In the genomic region with DNA sequence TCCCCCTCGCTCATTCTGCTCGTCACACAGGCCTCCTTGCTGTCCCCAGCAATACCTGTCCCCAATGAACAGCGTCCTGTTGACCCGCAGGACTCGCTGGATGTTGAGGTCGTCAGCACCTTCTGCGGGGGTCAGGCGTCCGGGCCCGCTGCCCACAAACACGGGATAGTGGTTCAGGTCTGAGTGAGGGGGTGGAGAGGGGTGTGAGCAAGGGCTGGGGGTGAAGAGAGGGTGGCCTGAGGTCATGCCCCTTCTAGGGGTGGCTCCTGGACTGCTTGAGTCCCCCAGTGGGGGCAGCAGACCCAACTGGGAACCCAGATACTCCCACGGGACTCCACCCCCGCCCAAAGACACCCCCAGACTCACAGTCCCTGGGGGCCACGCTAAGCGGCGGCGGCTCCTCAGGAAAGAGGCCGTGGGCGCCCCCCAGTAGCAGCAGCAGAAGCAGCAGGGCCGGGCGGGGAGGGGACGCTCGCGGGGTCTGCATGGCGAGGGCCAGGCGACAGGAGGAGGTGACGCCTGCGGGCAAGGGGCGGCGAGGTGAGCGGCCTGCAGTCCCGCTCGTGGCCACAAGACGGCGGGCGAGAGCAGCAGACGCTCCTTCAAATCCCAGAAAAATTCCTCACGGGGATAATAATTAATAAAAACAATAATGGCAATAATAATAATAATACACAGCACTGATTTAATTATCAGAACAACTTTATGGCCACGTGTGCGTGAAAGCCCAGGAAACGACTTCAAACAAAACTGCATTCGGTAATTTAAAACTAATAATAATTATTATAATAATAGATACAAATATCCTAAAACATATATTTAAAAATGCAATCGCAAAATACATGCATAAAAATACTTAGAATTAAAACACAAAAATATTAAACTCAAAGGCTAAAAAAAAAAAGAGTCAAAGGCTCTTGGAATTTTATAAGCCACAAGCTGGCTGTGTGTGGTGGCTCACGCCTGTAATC, we compare ENCODE assay signal across 8 cellular contexts. TPM values are rescaled to one million over a fixed set of nuclear protein-coding genes. Genes with fewer than 3 reads are reported as not detected.
A peak's percentile ranks its signal among the peaks of the same experiment; 100 is the strongest.
DNase-seq lines count a peak whose midpoint lies in the region; ATAC-seq and TF ChIP-seq lines count a peak whose summit lies in the region.

No MANE protein-coding gene starts in this region.

- POLR2A ChIA-PET in CD8-positive, alpha-beta memory T cell (lab: Charles Lee) = interaction anchor here (0.7 kb wide), 1 partner anchor 474 kb away, joined by 3 read pairs; no protein-coding TSS in a partner anchor

- no peak for TF ChIP-seq POLR2A in stomach (IDR thresholded peaks at IDR 0.05)

- H3K36me3 Mint-ChIP-seq in CD8-positive, alpha-beta memory T cell = no peaks in the 10 kb centered on the region
- no peaks in the 10 kb centered on the region for H3K36me3 Mint-ChIP-seq in activated T-helper 2 cell treated with anti-CD3 and anti-CD28 coated beads, Interferon-gamma antibody, Interleukin-2, Interleukin-4, amounts not matched to agents 10 μg/mL and 5 μg/mL and 100 μg/mL, durations not matched to agents 14 hours and 24 hours and 36 hours (ENCODE audit: low read depth)

- H3K4me3 Mint-ChIP-seq in CD8-positive, alpha-beta memory T cell = no peak overlapping the region
- no peak overlapping the region for H3K4me3 Mint-ChIP-seq in activated T-helper 2 cell treated with anti-CD3 and anti-CD28 coated beads, Interferon-gamma antibody, Interleukin-2, Interleukin-4, amounts not matched to agents 10 μg/mL and 5 μg/mL and 100 μg/mL, durations not matched to agents 14 hours and 24 hours and 36 hours (ENCODE audit: low read depth)

- 20 to 31% (median 26%) methylated on average over 40 to 44 of the region's 44 CpGs for WGBS in stomach, 5 donors

- DNase-seq in CD8-positive, alpha-beta memory T cell = peak in 3 of 5 donors; percentile 14 to 24 (median 20)
- DNase-seq in HFF-Myc (ENCODE audit: extremely low read depth, low read depth) = no peak
- peak; percentile 42 for DNase-seq in activated T-cell treated with anti-CD3 and anti-CD28 coated beads for 48 hours (ENCODE audit: low read depth)
- no peak for DNase-seq in right atrium auricular region (ENCODE audit: low spot score)
- DNase-seq in stomach = peak; percentile 59
- no peak for DNase-seq in activated T-helper 2 cell treated with anti-CD3 and anti-CD28 coated beads, Interferon-gamma antibody, Interleukin-2, Interleukin-4, amounts not matched to agents 10 μg/mL and 5 μg/mL and 100 μg/mL, durations not matched to agents 14 hours and 24 hours and 36 hours (ENCODE audit: low spot score)
- no peak for DNase-seq in inferior parietal cortex (ENCODE audit: extremely low spot score)

- H3K9me3 Mint-ChIP-seq in CD8-positive, alpha-beta memory T cell = no peaks in the 10 kb centered on the region
- H3K9me3 Mint-ChIP-seq in activated T-helper 2 cell treated with anti-CD3 and anti-CD28 coated beads, Interferon-gamma antibody, Interleukin-2, Interleukin-4, amounts not matched to agents 10 μg/mL and 5 μg/mL and 100 μg/mL, durations not matched to agents 14 hours and 24 hours and 36 hours = no peaks in the 10 kb centered on the region

- no peak for ATAC-seq in GM21528 (IDR thresholded peaks at IDR 0.05; ENCODE audit: low FRiP score, unreplicated experiment)

- no peak for TF ChIP-seq EP300 in stomach (IDR thresholded peaks at IDR 0.05)

- no peaks in the 10 kb centered on the region for H3K4me1 Mint-ChIP-seq in CD8-positive, alpha-beta memory T cell
- no peaks in the 10 kb centered on the region for H3K4me1 Mint-ChIP-seq in activated T-helper 2 cell treated with anti-CD3 and anti-CD28 coated beads, Interferon-gamma antibody, Interleukin-2, Interleukin-4, amounts not matched to agents 10 μg/mL and 5 μg/mL and 100 μg/mL, durations not matched to agents 14 hours and 24 hours and 36 hours (ENCODE audit: low read depth)

- H3K9me3 ChIP-seq in CD8-positive, alpha-beta memory T cell (ENCODE audit: low read length) = no peaks in the 10 kb centered on the region
- H3K9me3 ChIP-seq in right atrium auricular region (no peaks in the 10 kb centered on the region), stomach (no peaks in the 10 kb centered on the region)

- no peaks in the 10 kb centered on the region for H3K36me3 ChIP-seq in CD8-positive, alpha-beta memory T cell (ENCODE audit: insufficient read depth, low read length)
- H3K36me3 ChIP-seq in right atrium auricular region = no peaks in the 10 kb centered on the region
- H3K36me3 ChIP-seq in stomach = peaks cover 0 to 12% (median 2%) of the 10 kb centered on the region in 4 donors

- peak; percentile 97 for TF ChIP-seq CTCF in HFF-Myc (IDR thresholded peaks at IDR 0.05; ENCODE audit: low read depth, low read length, missing control alignments)
- TF ChIP-seq CTCF in right atrium auricular region (IDR thresholded peaks at IDR 0.05) = peak; percentile 99 to 100
- peak in 5 of 7 experiments; percentile 82 to 100 (median 100) for TF ChIP-seq CTCF in stomach (IDR thresholded peaks at IDR 0.05)

- H3K27me3 ChIP-seq in CD8-positive, alpha-beta memory T cell (ENCODE audit: insufficient read depth, low read length, poor library complexity, severe bottlenecking) = no peaks in the 10 kb centered on the region
- H3K27me3 ChIP-seq in right atrium auricular region (no peaks in the 10 kb centered on the region), stomach (peaks cover 0 to 10% (median 6%) of the 10 kb centered on the region in 3 donors)

- CTCF ChIA-PET in CD8-positive, alpha-beta memory T cell (lab: Charles Lee) = interaction anchor here (0.7 to 0.9 kb wide), 2 partner anchors 12 to 78 kb away, joined by 4 to 5 read pairs; no protein-coding TSS in a partner anchor

- H3K27ac Mint-ChIP-seq in CD8-positive, alpha-beta memory T cell = peak overlapping the region in 2 of 8 donors; percentile 79 to 80
- H3K27ac Mint-ChIP-seq in activated T-helper 2 cell treated with anti-CD3 and anti-CD28 coated beads, Interferon-gamma antibody, Interleukin-2, Interleukin-4, amounts not matched to agents 10 μg/mL and 5 μg/mL and 100 μg/mL, durations not matched to agents 14 hours and 24 hours and 36 hours = no peak overlapping the region

- intact Hi-C loops in stomach (cut with DNase I; ENCODE audit: low total_unique reads) = loop anchor here (5.0 kb wide), 1 partner anchor 79 kb away; the partner anchor contains the start of gene TNFAIP8L1
- intact Hi-C loops in activated T-helper 2 cell treated with anti-CD3 and anti-CD28 coated beads, Interferon-gamma antibody, Interleukin-2, Interleukin-4, amounts not matched to agents 10 μg/mL and 5 μg/mL and 100 μg/mL, durations not matched to agents 14 hours and 24 hours and 36 hours (cut with micrococcal nuclease) = loop anchor here (5.0 kb wide), 1 partner anchor 79 kb away; the partner anchor contains the start of gene TNFAIP8L1

- peaks cover 2 to 3% of the 10 kb centered on the region in 2 donors for H3K27me3 Mint-ChIP-seq in CD8-positive, alpha-beta memory T cell
- no peaks in the 10 kb centered on the region for H3K27me3 Mint-ChIP-seq in activated T-helper 2 cell treated with anti-CD3 and anti-CD28 coated beads, Interferon-gamma antibody, Interleukin-2, Interleukin-4, amounts not matched to agents 10 μg/mL and 5 μg/mL and 100 μg/mL, durations not matched to agents 14 hours and 24 hours and 36 hours (ENCODE audit: low read depth)

- H3K4me1 ChIP-seq in CD8-positive, alpha-beta memory T cell (ENCODE audit: insufficient read depth, low read length) = no peaks in the 10 kb centered on the region
- H3K4me1 ChIP-seq in right atrium auricular region (peaks cover 0 to 15% of the 10 kb centered on the region in 2 donors), stomach (peaks cover 0 to 27% (median 5%) of the 10 kb centered on the region in 4 donors)

- no peak overlapping the region for H3K27ac ChIP-seq in CD8-positive, alpha-beta memory T cell (ENCODE audit: low read depth, low read length)
- H3K27ac ChIP-seq in right atrium auricular region (peak overlapping the region in 1 of 2 donors; percentile 48), stomach (peak overlapping the region in 3 of 5 donors; percentile 49 to 71 (median 53))

- H3K4me3 ChIP-seq in CD8-positive, alpha-beta memory T cell (ENCODE audit: low read length) = no peak overlapping the region
- H3K4me3 ChIP-seq in HFF-Myc (replicated peaks; ENCODE audit: low read depth, low read length) (no peak overlapping the region), right atrium auricular region (peak overlapping the region; percentile 37 to 49), stomach (peak overlapping the region; percentile 22 to 44 (median 32))

RNA-seq across cellular contexts. Expression of gene SEMA6B, which starts 1.2 kb away (rescaled TPM):
- under 1 TPM; 0.55 to 0.91 TPM for total RNA-seq in CD8-positive, alpha-beta memory T cell
- polyA plus RNA-seq in CD8-positive, alpha-beta memory T cell = not detected
- total RNA-seq in right atrium auricular region = 10 to 100 TPM in 1 of 2 donors, 1 to 10 TPM in 1; 3.9 to 10.8 TPM
- total RNA-seq in stomach = 1 to 10 TPM in 4 of 5 donors, not detected in 1; 1.2 to 6.7 (median 2.1) TPM
- polyA plus RNA-seq in stomach = 1 to 10 TPM; 1.7 to 2.1 (median 1.9) TPM
- not detected in 2 replicates for total RNA-seq in activated T-helper 2 cell treated with anti-CD3 and anti-CD28 coated beads, Interferon-gamma antibody, Interleukin-2, Interleukin-4, amounts not matched to agents 10 μg/mL and 5 μg/mL and 100 μg/mL, durations not matched to agents 14 hours and 24 hours and 36 hours

RNA-seq across cellular contexts. Expression of gene LRG1, which starts 18.4 kb away (rescaled TPM):
- total RNA-seq in CD8-positive, alpha-beta memory T cell = not detected
- polyA plus RNA-seq in CD8-positive, alpha-beta memory T cell = 0.06 TPM
- total RNA-seq in right atrium auricular region (under 1 TPM in 1 of 2 donors, not detected in 1; 0.67 TPM), stomach (10 to 100 TPM in 1 of 5 donors, 1 to 10 TPM in 3, not detected in 1; 4.2 to 17.2 (median 7.3) TPM)
- polyA plus RNA-seq in stomach = 10 to 100 TPM in 2 of 3 donors, 1 to 10 TPM in 1; 2.1 to 23.3 (median 16.1) TPM
- 0.18 and 0.37 TPM in 2 replicates for total RNA-seq in activated T-helper 2 cell treated with anti-CD3 and anti-CD28 coated beads, Interferon-gamma antibody, Interleukin-2, Interleukin-4, amounts not matched to agents 10 μg/mL and 5 μg/mL and 100 μg/mL, durations not matched to agents 14 hours and 24 hours and 36 hours

RNA-seq across cellular contexts. Expression of gene PLIN5, which starts 23.2 kb away (rescaled TPM):
- not detected for total RNA-seq in CD8-positive, alpha-beta memory T cell
- 0.29 TPM for polyA plus RNA-seq in CD8-positive, alpha-beta memory T cell
- total RNA-seq in right atrium auricular region = 10 to 100 TPM; 21.4 to 43.6 TPM
- 100 to 1,000 TPM in 1 of 5 donors, 10 to 100 TPM in 2, 1 to 10 TPM in 2; 1.4 to 114 (median 37.8) TPM for total RNA-seq in stomach
- polyA plus RNA-seq in stomach = 10 to 100 TPM; 23.8 to 37.9 (median 25.3) TPM
- 0.27 TPM in 1 of 2 replicates, not detected in the other for total RNA-seq in activated T-helper 2 cell treated with anti-CD3 and anti-CD28 coated beads, Interferon-gamma antibody, Interleukin-2, Interleukin-4, amounts not matched to agents 10 μg/mL and 5 μg/mL and 100 μg/mL, durations not matched to agents 14 hours and 24 hours and 36 hours

RNA-seq across cellular contexts. Expression of gene PLIN4, which starts 40.0 kb away (rescaled TPM):
- total RNA-seq in CD8-positive, alpha-beta memory T cell = under 1 TPM in 1 of 2 experiments, not detected in 1; 0.04 TPM
- 0.15 TPM for polyA plus RNA-seq in CD8-positive, alpha-beta memory T cell
- total RNA-seq in right atrium auricular region (100 to 1,000 TPM; 104 to 156 TPM), stomach (10 to 100 TPM in 3 of 5 donors, 1 to 10 TPM in 2; 9.0 to 64.7 (median 24.9) TPM)
- polyA plus RNA-seq in stomach = 10 to 100 TPM in 1 of 3 donors, 1 to 10 TPM in 2; 3.5 to 13.2 (median 6.8) TPM
- 0.05 and 0.09 TPM in 2 replicates for total RNA-seq in activated T-helper 2 cell treated with anti-CD3 and anti-CD28 coated beads, Interferon-gamma antibody, Interleukin-2, Interleukin-4, amounts not matched to agents 10 μg/mL and 5 μg/mL and 100 μg/mL, durations not matched to agents 14 hours and 24 hours and 36 hours

Comparison
In these comparisons a context has a peak if more than half of its experiments do, and no peak if none do; other contexts are left out.
1. DNase-seq: peak in CD8-positive, alpha-beta memory T cell (3 of 5), activated T-cell treated with anti-CD3 and anti-CD28 coated beads for 48 hours (single experiment) and stomach (single experiment); none in HFF-Myc (single experiment), right atrium auricular region (single experiment), activated T-helper 2 cell treated with anti-CD3 and anti-CD28 coated beads, Interferon-gamma antibody, Interleukin-2, Interleukin-4, amounts not matched to agents 10 μg/mL and 5 μg/mL and 100 μg/mL, durations not matched to agents 14 hours and 24 hours and 36 hours (single experiment) and inferior parietal cortex (single experiment).
2. H3K4me3 ChIP-seq: peak in right atrium auricular region (2 of 2) and stomach (4 of 4); none in CD8-positive, alpha-beta memory T cell (single experiment) and HFF-Myc (single experiment).
3. Peak in every context shown above with its lines, with median percentiles within 50 percentile points of each other: CTCF ChIP-seq.